In the genomic region with DNA sequence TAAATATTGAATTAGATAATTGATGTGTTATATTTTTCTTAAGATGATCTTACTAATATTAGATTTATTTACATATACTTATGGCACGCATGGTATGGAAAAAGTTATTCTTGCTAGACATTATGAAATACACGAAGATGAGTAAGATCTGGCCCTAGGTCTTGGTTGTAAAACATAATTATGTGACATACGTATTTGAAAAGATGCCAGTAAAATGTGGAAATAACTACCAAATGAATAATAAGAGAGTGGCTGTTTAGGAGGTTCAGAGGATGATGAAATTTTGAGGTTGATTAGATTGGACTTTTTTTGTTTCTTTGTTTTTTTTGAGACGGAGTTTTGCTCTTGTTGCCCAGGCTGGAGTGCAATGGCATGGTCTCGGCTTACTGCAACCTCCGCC, we compare ENCODE assay signal across 17 cellular contexts. TPM values are rescaled to one million over a fixed set of nuclear protein-coding genes. Genes with fewer than 3 reads are reported as not detected.
DNase-seq lines count a peak whose midpoint lies in the region; ATAC-seq and TF ChIP-seq lines count a peak whose summit lies in the region.
"Had no signal": no experiment of that assay in that cellular context is flagged by ENCODE, and none has a peak within 500 bp of the region (broad histone marks: within the 10 kb centered on the region; RNA-seq: fewer than 3 reads in every experiment).

No MANE protein-coding gene starts in this region.

- H3K4me1 Mint-ChIP-seq in activated T-helper 17 cell treated with anti-CD3 and anti-CD28 coated beads, Interleukin-2, amount 50 U/mL, for 72 hours = no peaks in the 10 kb centered on the region

- H2AFZ ChIP-seq in ACC112 (ENCODE audit: low read length, unreplicated experiment) = no peak overlapping the region

- no peaks in the 10 kb centered on the region for H3K9me3 Mint-ChIP-seq in activated T-helper 17 cell treated with anti-CD3 and anti-CD28 coated beads, Interleukin-2, amount 50 U/mL, for 72 hours
- H3K9me3 Mint-ChIP-seq: activated CD8-positive, alpha-beta T cell treated with anti-CD3 and anti-CD28 coated beads for 36 hours had no signal

- no peak for TF ChIP-seq CTCF in HL-60 (IDR thresholded peaks at IDR 0.05; ENCODE audit: insufficient read depth, low read length)

- H3K27ac Mint-ChIP-seq in activated T-helper 17 cell treated with anti-CD3 and anti-CD28 coated beads, Interleukin-2, amount 50 U/mL, for 72 hours = no peak overlapping the region
- H3K27ac Mint-ChIP-seq: activated CD8-positive, alpha-beta T cell treated with anti-CD3 and anti-CD28 coated beads for 36 hours had no signal

- DNase-seq in HL-60 (ENCODE audit: low read depth in 1 of 2, low spot score in 1 of 2) (peak in 1 of 2 experiments; percentile 75), SIG-M5 treated with dmso at 0.1 percent for 504 hours (lab: John Stamatoyannopoulos, UW; ENCODE audit: unreplicated experiment) (peak; percentile 78), fibroblast of peridontal ligament (ENCODE audit: extremely low read depth) (peak; percentile 87), medulla oblongata (ENCODE audit: extremely low spot score) (no peak)
- DNase-seq in activated CD4-positive, CD25-positive, alpha-beta regulatory T cell (lab: John Stamatoyannopoulos, UW) = no peak
- DNase-seq: activated CD8-positive, alpha-beta T cell treated with anti-CD3 and anti-CD28 coated beads for 36 hours; mucosa of descending colon; NCI-H526; posterior cingulate gyrus; spleen; stomach had no signal

- H3K27me3 ChIP-seq in ACC112 (ENCODE audit: insufficient read depth, low read length) (no peaks in the 10 kb centered on the region), HL-60 (ENCODE audit: insufficient read depth, poor library complexity, severe bottlenecking) (no peaks in the 10 kb centered on the region)
- H3K27me3 ChIP-seq: spleen, stomach had no signal

- no peaks in the 10 kb centered on the region for H3K79me2 ChIP-seq in ACC112 (ENCODE audit: control insufficient read depth, insufficient read depth, low read length, unreplicated experiment)

- peak overlapping the region; percentile 72 for H3K27ac ChIP-seq in ACC112 (ENCODE audit: low read depth, low read length)
- 0 out of 2 replicates have a peak overlapping the region, but pooled peaks have one; percentile 7 for H3K27ac ChIP-seq in HL-60 (replicated peaks)
- H3K27ac ChIP-seq: A549, KMS-11, spleen, stomach had no signal

- peaks cover 13% of the 10 kb centered on the region for H3K36me3 Mint-ChIP-seq in activated T-helper 17 cell treated with anti-CD3 and anti-CD28 coated beads, Interleukin-2, amount 50 U/mL, for 72 hours (ENCODE audit: low read depth)

- no peaks in the 10 kb centered on the region for H3K36me3 ChIP-seq in ACC112 (ENCODE audit: insufficient read depth, low read length)

- H3K4me3 ChIP-seq in ACC112 (ENCODE audit: low read depth, low read length) (no peak overlapping the region), HL-60 (replicated peaks; ENCODE audit: insufficient read depth, low read length) (no peak overlapping the region; the same call in 1 of the 2 replicates)
- H3K4me3 ChIP-seq: A549, mucosa of descending colon, spleen, stomach had no signal

- H3K27me3 Mint-ChIP-seq in activated T-helper 17 cell treated with anti-CD3 and anti-CD28 coated beads, Interleukin-2, amount 50 U/mL, for 72 hours = no peaks in the 10 kb centered on the region
- H3K27me3 Mint-ChIP-seq: activated CD8-positive, alpha-beta T cell treated with anti-CD3 and anti-CD28 coated beads for 36 hours had no signal

- no peak for ATAC-seq in HG03521 (IDR thresholded peaks at IDR 0.05; ENCODE audit: unreplicated experiment)
- no peak for ATAC-seq in activated T-helper 17 cell treated with anti-CD3 and anti-CD28 coated beads, Interleukin-2, amount 50 U/mL, for 72 hours (replicated peaks)
- ATAC-seq: A549; activated CD8-positive, alpha-beta T cell treated with anti-CD3 and anti-CD28 coated beads for 36 hours; mucosa of descending colon; Right ventricle myocardium inferior had no signal

- H3K4me3 Mint-ChIP-seq in activated T-helper 17 cell treated with anti-CD3 and anti-CD28 coated beads, Interleukin-2, amount 50 U/mL, for 72 hours = no peak overlapping the region
- H3K4me3 Mint-ChIP-seq: activated CD8-positive, alpha-beta T cell treated with anti-CD3 and anti-CD28 coated beads for 36 hours had no signal

- H3K4me1 ChIP-seq in ACC112 (ENCODE audit: control insufficient read depth, insufficient read depth, low read length, unreplicated experiment) = peaks cover 32% of the 10 kb centered on the region
- H3K4me1 ChIP-seq: spleen, stomach had no signal

RNA-seq across cellular contexts. Expression of gene FANCM, which starts 41.4 kb away (rescaled TPM):
- total RNA-seq in activated T-helper 17 cell treated with anti-CD3 and anti-CD28 coated beads, Interleukin-2, amount 50 U/mL, for 72 hours = 10 to 100 TPM; 14.8 to 16.9 TPM

RNA-seq across cellular contexts. Expression of gene FKBP3, which starts 42.8 kb away (rescaled TPM):
- total RNA-seq in activated T-helper 17 cell treated with anti-CD3 and anti-CD28 coated beads, Interleukin-2, amount 50 U/mL, for 72 hours = 10 to 100 TPM; 52.5 to 80.5 TPM

Comparison
In these comparisons a context has a peak if more than half of its experiments do, and no peak if none do; other contexts are left out.
1. DNase-seq: peak in SIG-M5 treated with dmso at 0.1 percent for 504 hours (single experiment) and fibroblast of peridontal ligament (single experiment); none in activated CD4-positive, CD25-positive, alpha-beta regulatory T cell (0 of 4) and medulla oblongata (single experiment).